ENCODE assay signal across 1 cellular context in genomic region chr17:82098169-82098938, GRCh38.
TF ChIP-seq lines count a peak whose summit lies in the region.

Gene FASN, minus strand, starts transcription at chr17:82098236. Its CDS starts 1,791 bp downstream, at chr17:82096445.

TF ChIP-seq in HepG2, 621 proteins besides CTCF, POLR2A, EP300 and RAD21 (continued from another document and continues in another):
- TF ChIP-seq PHB2 (IDR thresholded peaks at IDR 0.05; ENCODE audit: partially characterized antibody) (no peak), EEA1 (CRISPR knock-in tag; IDR thresholded peaks at IDR 0.05; ENCODE audit: borderline replicate concordance) (0 out of 2 replicates have a peak, but pooled peaks have one; percentile 5), MIER2 (CRISPR knock-in tag; IDR thresholded peaks at IDR 0.05) (0 out of 2 replicates have a peak, but pooled peaks have one; percentile 13), ZNF124 (CRISPR knock-in tag; IDR thresholded peaks at IDR 0.05) (no peak), FOXP1 (IDR thresholded peaks at IDR 0.05) (no peak), FOXP1 (CRISPR knock-in tag; IDR thresholded peaks at IDR 0.05) (no peak), MTA1 (CRISPR knock-in tag; IDR thresholded peaks at IDR 0.05; ENCODE audit: borderline replicate concordance) (no peak), TBP (CRISPR knock-in tag; IDR thresholded peaks at IDR 0.05) (no peak; the same call in 1 of the 2 replicates), U2AF1 (optimal IDR thresholded peaks at IDR 0.05; ENCODE audit: low read depth, low read length) (no peak), ZNF207 (IDR thresholded peaks at IDR 0.05; ENCODE audit: borderline replicate concordance) (no peak), ZNF280D (CRISPR knock-in tag; IDR thresholded peaks at IDR 0.05) (no peak), THRA (CRISPR knock-in tag; IDR thresholded peaks at IDR 0.05; ENCODE audit: borderline replicate concordance) (0 out of 2 replicates have a peak, but pooled peaks have one; percentile 36), SMAD3 (CRISPR knock-in tag; IDR thresholded peaks at IDR 0.05) (peak; percentile 42; the same call in 1 of the 2 replicates), PHF21A (CRISPR knock-in tag; IDR thresholded peaks at IDR 0.05) (no peak; the same call in 1 of the 2 replicates), MIXL1 (CRISPR knock-in tag; IDR thresholded peaks at IDR 0.05) (no peak), ZNF619 (CRISPR knock-in tag; IDR thresholded peaks at IDR 0.05) (no peak), GZF1 (CRISPR knock-in tag; IDR thresholded peaks at IDR 0.05) (no peak), ZNF607 (CRISPR knock-in tag; IDR thresholded peaks at IDR 0.05; ENCODE audit: borderline replicate concordance) (peak; percentile 62), ZNF33B (CRISPR knock-in tag; IDR thresholded peaks at IDR 0.05) (peak; percentile 53; the same call in 1 of the 2 replicates), SNAPC5 (CRISPR knock-in tag; IDR thresholded peaks at IDR 0.05; ENCODE audit: borderline replicate concordance) (no peak), ZNF850 (CRISPR knock-in tag; conservative IDR thresholded peaks at IDR 0.05) (0 out of 2 replicates have a peak, but pooled peaks have one; percentile 40), IKZF1 (IDR thresholded peaks at IDR 0.05) (no peak), FOXO1 (CRISPR knock-in tag; IDR thresholded peaks at IDR 0.05) (no peak; the same call in none of the 2 replicates), ZNF460 (CRISPR knock-in tag; IDR thresholded peaks at IDR 0.05; ENCODE audit: borderline replicate concordance) (no peak), NFKBIZ (CRISPR knock-in tag; IDR thresholded peaks at IDR 0.05) (no peak), ZNF83 (CRISPR knock-in tag; IDR thresholded peaks at IDR 0.05; ENCODE audit: borderline replicate concordance) (no peak), ZNF350 (CRISPR knock-in tag; IDR thresholded peaks at IDR 0.05; ENCODE audit: borderline replicate concordance, low read depth) (no peak), ZBTB14 (CRISPR knock-in tag; IDR thresholded peaks at IDR 0.05) (peak; percentile 92), ZNF101 (CRISPR knock-in tag; IDR thresholded peaks at IDR 0.05; ENCODE audit: borderline replicate concordance, low read depth) (no peak), THAP11 (CRISPR knock-in tag; IDR thresholded peaks at IDR 0.05) (peak; percentile 68; the same call in 1 of the 2 replicates), SMAD9 (CRISPR knock-in tag; IDR thresholded peaks at IDR 0.05) (no peak), ZNF703 (CRISPR knock-in tag; IDR thresholded peaks at IDR 0.05; ENCODE audit: borderline replicate concordance) (no peak; the same call in 1 of the 2 replicates), ZSCAN12 (CRISPR knock-in tag; IDR thresholded peaks at IDR 0.05) (peak; percentile 90), TCF12 (IDR thresholded peaks at IDR 0.05) (no peak), TCF12 (CRISPR knock-in tag; IDR thresholded peaks at IDR 0.05) (no peak; the same call in 1 of the 2 replicates), SCMH1 (CRISPR knock-in tag; IDR thresholded peaks at IDR 0.05; ENCODE audit: borderline replicate concordance) (no peak), ZSCAN31 (CRISPR knock-in tag; IDR thresholded peaks at IDR 0.05; ENCODE audit: low read depth) (peak; percentile 80; the same call in 1 of the 2 replicates), ZFY (CRISPR knock-in tag; IDR thresholded peaks at IDR 0.05) (peak; percentile 87)
- TF ChIP-seq, protein P1, sequence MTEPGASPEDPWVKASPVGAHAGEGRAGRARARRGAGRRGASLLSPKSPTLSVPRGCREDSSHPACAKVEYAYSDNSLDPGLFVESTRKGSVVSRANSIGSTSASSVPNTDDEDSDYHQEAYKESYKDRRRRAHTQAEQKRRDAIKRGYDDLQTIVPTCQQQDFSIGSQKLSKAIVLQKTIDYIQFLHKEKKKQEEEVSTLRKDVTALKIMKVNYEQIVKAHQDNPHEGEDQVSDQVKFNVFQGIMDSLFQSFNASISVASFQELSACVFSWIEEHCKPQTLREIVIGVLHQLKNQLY (CRISPR knock-in tag; IDR thresholded peaks at IDR 0.05), result 0 out of 2 replicates have a peak, but pooled peaks have one; percentile 14
- TF ChIP-seq, protein P2, sequence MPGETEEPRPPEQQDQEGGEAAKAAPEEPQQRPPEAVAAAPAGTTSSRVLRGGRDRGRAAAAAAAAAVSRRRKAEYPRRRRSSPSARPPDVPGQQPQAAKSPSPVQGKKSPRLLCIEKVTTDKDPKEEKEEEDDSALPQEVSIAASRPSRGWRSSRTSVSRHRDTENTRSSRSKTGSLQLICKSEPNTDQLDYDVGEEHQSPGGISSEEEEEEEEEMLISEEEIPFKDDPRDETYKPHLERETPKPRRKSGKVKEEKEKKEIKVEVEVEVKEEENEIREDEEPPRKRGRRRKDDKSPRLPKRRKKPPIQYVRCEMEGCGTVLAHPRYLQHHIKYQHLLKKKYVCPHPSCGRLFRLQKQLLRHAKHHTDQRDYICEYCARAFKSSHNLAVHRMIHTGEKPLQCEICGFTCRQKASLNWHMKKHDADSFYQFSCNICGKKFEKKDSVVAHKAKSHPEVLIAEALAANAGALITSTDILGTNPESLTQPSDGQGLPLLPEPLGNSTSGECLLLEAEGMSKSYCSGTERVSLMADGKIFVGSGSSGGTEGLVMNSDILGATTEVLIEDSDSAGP (CRISPR knock-in tag; IDR thresholded peaks at IDR 0.05; ENCODE audit: borderline replicate concordance), result 0 out of 2 replicates have a peak, but pooled peaks have one; percentile 5
- TF ChIP-seq, protein P3, sequence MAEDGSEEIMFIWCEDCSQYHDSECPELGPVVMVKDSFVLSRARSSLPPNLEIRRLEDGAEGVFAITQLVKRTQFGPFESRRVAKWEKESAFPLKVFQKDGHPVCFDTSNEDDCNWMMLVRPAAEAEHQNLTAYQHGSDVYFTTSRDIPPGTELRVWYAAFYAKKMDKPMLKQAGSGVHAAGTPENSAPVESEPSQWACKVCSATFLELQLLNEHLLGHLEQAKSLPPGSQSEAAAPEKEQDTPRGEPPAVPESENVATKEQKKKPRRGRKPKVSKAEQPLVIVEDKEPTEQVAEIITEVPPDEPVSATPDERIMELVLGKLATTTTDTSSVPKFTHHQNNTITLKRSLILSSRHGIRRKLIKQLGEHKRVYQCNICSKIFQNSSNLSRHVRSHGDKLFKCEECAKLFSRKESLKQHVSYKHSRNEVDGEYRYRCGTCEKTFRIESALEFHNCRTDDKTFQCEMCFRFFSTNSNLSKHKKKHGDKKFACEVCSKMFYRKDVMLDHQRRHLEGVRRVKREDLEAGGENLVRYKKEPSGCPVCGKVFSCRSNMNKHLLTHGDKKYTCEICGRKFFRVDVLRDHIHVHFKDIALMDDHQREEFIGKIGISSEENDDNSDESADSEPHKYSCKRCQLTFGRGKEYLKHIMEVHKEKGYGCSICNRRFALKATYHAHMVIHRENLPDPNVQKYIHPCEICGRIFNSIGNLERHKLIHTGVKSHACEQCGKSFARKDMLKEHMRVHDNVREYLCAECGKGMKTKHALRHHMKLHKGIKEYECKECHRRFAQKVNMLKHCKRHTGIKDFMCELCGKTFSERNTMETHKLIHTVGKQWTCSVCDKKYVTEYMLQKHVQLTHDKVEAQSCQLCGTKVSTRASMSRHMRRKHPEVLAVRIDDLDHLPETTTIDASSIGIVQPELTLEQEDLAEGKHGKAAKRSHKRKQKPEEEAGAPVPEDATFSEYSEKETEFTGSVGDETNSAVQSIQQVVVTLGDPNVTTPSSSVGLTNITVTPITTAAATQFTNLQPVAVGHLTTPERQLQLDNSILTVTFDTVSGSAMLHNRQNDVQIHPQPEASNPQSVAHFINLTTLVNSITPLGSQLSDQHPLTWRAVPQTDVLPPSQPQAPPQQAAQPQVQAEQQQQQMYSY (CRISPR knock-in tag; IDR thresholded peaks at IDR 0.05), result peak; percentile 61
- TF ChIP-seq, protein P4, sequence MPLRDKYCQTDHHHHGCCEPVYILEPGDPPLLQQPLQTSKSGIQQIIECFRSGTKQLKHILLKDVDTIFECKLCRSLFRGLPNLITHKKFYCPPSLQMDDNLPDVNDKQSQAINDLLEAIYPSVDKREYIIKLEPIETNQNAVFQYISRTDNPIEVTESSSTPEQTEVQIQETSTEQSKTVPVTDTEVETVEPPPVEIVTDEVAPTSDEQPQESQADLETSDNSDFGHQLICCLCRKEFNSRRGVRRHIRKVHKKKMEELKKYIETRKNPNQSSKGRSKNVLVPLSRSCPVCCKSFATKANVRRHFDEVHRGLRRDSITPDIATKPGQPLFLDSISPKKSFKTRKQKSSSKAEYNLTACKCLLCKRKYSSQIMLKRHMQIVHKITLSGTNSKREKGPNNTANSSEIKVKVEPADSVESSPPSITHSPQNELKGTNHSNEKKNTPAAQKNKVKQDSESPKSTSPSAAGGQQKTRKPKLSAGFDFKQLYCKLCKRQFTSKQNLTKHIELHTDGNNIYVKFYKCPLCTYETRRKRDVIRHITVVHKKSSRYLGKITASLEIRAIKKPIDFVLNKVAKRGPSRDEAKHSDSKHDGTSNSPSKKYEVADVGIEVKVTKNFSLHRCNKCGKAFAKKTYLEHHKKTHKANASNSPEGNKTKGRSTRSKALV (CRISPR knock-in tag; IDR thresholded peaks at IDR 0.05), result no peak
- TF ChIP-seq, protein P5, sequence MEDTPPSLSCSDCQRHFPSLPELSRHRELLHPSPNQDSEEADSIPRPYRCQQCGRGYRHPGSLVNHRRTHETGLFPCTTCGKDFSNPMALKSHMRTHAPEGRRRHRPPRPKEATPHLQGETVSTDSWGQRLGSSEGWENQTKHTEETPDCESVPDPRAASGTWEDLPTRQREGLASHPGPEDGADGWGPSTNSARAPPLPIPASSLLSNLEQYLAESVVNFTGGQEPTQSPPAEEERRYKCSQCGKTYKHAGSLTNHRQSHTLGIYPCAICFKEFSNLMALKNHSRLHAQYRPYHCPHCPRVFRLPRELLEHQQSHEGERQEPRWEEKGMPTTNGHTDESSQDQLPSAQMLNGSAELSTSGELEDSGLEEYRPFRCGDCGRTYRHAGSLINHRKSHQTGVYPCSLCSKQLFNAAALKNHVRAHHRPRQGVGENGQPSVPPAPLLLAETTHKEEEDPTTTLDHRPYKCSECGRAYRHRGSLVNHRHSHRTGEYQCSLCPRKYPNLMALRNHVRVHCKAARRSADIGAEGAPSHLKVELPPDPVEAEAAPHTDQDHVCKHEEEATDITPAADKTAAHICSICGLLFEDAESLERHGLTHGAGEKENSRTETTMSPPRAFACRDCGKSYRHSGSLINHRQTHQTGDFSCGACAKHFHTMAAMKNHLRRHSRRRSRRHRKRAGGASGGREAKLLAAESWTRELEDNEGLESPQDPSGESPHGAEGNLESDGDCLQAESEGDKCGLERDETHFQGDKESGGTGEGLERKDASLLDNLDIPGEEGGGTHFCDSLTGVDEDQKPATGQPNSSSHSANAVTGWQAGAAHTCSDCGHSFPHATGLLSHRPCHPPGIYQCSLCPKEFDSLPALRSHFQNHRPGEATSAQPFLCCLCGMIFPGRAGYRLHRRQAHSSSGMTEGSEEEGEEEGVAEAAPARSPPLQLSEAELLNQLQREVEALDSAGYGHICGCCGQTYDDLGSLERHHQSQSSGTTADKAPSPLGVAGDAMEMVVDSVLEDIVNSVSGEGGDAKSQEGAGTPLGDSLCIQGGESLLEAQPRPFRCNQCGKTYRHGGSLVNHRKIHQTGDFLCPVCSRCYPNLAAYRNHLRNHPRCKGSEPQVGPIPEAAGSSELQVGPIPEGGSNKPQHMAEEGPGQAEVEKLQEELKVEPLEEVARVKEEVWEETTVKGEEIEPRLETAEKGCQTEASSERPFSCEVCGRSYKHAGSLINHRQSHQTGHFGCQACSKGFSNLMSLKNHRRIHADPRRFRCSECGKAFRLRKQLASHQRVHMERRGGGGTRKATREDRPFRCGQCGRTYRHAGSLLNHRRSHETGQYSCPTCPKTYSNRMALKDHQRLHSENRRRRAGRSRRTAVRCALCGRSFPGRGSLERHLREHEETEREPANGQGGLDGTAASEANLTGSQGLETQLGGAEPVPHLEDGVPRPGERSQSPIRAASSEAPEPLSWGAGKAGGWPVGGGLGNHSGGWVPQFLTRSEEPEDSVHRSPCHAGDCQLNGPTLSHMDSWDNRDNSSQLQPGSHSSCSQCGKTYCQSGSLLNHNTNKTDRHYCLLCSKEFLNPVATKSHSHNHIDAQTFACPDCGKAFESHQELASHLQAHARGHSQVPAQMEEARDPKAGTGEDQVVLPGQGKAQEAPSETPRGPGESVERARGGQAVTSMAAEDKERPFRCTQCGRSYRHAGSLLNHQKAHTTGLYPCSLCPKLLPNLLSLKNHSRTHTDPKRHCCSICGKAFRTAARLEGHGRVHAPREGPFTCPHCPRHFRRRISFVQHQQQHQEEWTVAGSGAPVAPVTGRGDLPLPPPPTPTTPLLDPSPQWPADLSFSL (CRISPR knock-in tag; IDR thresholded peaks at IDR 0.05), result peak; percentile 20; the same call in 1 of the 2 replicates
